ENCODE assay signal across 2 cellular contexts in the genomic region with DNA sequence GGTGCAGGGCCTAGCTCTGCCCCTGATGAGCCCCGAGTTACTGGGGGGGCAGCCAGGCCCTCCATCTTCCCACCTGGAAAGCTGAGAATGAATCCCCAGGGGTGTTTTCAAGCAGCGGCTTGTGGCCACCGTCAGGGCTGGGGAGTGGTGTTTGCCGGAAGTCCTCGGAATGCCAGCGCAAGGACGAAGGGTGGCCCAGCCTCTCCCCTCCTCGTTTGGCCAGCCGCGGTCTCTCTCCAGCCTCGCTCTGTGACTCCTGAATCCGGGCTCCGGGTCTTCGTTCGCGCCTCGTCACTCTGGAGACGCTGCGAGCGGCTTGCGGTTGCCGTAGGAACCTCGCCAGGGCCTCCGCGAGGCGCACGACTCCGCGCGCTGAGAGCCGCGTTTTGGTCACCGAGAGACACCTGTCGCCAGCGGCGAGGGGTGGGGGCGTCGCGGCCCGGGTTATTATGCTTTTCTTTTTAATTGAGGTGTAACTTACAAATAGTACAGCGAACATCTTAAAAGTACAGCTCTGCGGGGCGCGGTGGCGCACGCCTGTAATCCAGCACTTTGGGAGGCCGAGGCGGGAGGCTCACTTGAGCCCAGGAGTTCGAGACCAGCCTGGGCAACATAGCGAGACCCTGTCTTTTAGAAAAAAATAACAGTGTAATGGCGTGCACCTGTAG.
A peak's percentile ranks its signal among the peaks of the same experiment; 100 is the strongest.
TF ChIP-seq lines count a peak whose summit lies in the region.

No MANE protein-coding gene starts in this region.

TF ChIP-seq in HEK293, 187 proteins besides CTCF, POLR2A, EP300 and RAD21 (continued from another document and continues in another):
- TF ChIP-seq, protein P1, sequence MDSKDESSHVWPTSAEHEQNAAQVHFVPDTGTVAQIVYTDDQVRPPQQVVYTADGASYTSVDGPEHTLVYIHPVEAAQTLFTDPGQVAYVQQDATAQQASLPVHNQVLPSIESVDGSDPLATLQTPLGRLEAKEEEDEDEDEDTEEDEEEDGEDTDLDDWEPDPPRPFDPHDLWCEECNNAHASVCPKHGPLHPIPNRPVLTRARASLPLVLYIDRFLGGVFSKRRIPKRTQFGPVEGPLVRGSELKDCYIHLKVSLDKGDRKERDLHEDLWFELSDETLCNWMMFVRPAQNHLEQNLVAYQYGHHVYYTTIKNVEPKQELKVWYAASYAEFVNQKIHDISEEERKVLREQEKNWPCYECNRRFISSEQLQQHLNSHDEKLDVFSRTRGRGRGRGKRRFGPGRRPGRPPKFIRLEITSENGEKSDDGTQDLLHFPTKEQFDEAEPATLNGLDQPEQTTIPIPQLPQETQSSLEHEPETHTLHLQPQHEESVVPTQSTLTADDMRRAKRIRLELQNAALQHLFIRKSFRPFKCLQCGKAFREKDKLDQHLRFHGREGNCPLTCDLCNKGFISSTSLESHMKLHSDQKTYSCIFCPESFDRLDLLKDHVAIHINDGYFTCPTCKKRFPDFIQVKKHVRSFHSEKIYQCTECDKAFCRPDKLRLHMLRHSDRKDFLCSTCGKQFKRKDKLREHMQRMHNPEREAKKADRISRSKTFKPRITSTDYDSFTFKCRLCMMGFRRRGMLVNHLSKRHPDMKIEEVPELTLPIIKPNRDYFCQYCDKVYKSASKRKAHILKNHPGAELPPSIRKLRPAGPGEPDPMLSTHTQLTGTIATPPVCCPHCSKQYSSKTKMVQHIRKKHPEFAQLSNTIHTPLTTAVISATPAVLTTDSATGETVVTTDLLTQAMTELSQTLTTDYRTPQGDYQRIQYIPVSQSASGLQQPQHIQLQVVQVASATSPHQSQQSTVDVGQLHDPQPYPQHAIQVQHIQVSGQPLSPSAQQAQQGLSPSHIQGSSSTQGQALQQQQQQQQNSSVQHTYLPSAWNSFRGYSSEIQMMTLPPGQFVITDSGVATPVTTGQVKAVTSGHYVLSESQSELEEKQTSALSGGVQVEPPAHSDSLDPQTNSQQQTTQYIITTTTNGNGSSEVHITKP (tag by site-specific recombination; IDR thresholded peaks at IDR 0.05), result peak; percentile 97
- TF ChIP-seq, protein P2, sequence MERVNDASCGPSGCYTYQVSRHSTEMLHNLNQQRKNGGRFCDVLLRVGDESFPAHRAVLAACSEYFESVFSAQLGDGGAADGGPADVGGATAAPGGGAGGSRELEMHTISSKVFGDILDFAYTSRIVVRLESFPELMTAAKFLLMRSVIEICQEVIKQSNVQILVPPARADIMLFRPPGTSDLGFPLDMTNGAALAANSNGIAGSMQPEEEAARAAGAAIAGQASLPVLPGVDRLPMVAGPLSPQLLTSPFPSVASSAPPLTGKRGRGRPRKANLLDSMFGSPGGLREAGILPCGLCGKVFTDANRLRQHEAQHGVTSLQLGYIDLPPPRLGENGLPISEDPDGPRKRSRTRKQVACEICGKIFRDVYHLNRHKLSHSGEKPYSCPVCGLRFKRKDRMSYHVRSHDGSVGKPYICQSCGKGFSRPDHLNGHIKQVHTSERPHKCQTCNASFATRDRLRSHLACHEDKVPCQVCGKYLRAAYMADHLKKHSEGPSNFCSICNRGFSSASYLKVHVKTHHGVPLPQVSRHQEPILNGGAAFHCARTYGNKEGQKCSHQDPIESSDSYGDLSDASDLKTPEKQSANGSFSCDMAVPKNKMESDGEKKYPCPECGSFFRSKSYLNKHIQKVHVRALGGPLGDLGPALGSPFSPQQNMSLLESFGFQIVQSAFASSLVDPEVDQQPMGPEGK (tag by site-specific recombination; IDR thresholded peaks at IDR 0.05), result peak; percentile 96
- TF ChIP-seq, protein P3, sequence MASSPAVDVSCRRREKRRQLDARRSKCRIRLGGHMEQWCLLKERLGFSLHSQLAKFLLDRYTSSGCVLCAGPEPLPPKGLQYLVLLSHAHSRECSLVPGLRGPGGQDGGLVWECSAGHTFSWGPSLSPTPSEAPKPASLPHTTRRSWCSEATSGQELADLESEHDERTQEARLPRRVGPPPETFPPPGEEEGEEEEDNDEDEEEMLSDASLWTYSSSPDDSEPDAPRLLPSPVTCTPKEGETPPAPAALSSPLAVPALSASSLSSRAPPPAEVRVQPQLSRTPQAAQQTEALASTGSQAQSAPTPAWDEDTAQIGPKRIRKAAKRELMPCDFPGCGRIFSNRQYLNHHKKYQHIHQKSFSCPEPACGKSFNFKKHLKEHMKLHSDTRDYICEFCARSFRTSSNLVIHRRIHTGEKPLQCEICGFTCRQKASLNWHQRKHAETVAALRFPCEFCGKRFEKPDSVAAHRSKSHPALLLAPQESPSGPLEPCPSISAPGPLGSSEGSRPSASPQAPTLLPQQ (tag by site-specific recombination; IDR thresholded peaks at IDR 0.05), result peak; percentile 96
- TF ChIP-seq, protein P4, sequence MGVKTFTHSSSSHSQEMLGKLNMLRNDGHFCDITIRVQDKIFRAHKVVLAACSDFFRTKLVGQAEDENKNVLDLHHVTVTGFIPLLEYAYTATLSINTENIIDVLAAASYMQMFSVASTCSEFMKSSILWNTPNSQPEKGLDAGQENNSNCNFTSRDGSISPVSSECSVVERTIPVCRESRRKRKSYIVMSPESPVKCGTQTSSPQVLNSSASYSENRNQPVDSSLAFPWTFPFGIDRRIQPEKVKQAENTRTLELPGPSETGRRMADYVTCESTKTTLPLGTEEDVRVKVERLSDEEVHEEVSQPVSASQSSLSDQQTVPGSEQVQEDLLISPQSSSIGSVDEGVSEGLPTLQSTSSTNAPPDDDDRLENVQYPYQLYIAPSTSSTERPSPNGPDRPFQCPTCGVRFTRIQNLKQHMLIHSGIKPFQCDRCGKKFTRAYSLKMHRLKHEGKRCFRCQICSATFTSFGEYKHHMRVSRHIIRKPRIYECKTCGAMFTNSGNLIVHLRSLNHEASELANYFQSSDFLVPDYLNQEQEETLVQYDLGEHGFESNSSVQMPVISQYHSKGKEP (tag by site-specific recombination; IDR thresholded peaks at IDR 0.05), result peak; percentile 45; the same call in 1 of the 2 replicates
- TF ChIP-seq, protein P5, sequence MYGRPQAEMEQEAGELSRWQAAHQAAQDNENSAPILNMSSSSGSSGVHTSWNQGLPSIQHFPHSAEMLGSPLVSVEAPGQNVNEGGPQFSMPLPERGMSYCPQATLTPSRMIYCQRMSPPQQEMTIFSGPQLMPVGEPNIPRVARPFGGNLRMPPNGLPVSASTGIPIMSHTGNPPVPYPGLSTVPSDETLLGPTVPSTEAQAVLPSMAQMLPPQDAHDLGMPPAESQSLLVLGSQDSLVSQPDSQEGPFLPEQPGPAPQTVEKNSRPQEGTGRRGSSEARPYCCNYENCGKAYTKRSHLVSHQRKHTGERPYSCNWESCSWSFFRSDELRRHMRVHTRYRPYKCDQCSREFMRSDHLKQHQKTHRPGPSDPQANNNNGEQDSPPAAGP (tag by site-specific recombination; IDR thresholded peaks at IDR 0.05), result peak; percentile 83
- TF ChIP-seq ZNF341 (tag by site-specific recombination; IDR thresholded peaks at IDR 0.05; ENCODE audit: low read depth) (peak; percentile 79), YY2 (tag by site-specific recombination; IDR thresholded peaks at IDR 0.05) (no peak)

TF ChIP-seq in H1, 55 proteins besides CTCF, POLR2A, EP300 and RAD21 (continued from another document):
- TF ChIP-seq HDAC2 (IDR thresholded peaks at IDR 0.05; ENCODE audit: borderline replicate concordance in 1 of 2, low read depth in 2 of 2, low read length in 2 of 2), result peak in 1 of 2 experiments; percentile 32; a peak in 1 of 4 replicates
- TF ChIP-seq YY1 (IDR thresholded peaks at IDR 0.05; ENCODE audit: low read depth, low read length), result peak; percentile 55; the same call in 1 of the 2 replicates
- 0 out of 2 replicates have a peak, but pooled peaks have one; percentile 46 for TF ChIP-seq CHD1 (IDR thresholded peaks at IDR 0.05; ENCODE audit: low read depth, low read length)
- peak; percentile 78 for TF ChIP-seq EGR1 (IDR thresholded peaks at IDR 0.05; ENCODE audit: borderline replicate concordance, low read depth, low read length)
- TF ChIP-seq KDM4A (IDR thresholded peaks at IDR 0.05; ENCODE audit: low read depth, low read length, severe bottlenecking), result no peak
- TF ChIP-seq SP4 (IDR thresholded peaks at IDR 0.05; ENCODE audit: low read length), result no peak
- TF ChIP-seq SP1 (IDR thresholded peaks at IDR 0.05; ENCODE audit: low read depth, low read length), result peak; percentile 98
- TF ChIP-seq, protein P6, sequence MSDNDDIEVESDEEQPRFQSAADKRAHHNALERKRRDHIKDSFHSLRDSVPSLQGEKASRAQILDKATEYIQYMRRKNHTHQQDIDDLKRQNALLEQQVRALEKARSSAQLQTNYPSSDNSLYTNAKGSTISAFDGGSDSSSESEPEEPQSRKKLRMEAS (IDR thresholded peaks at IDR 0.05), result peak; percentile 52
- peak; percentile 57; the same call in 1 of the 2 replicates for TF ChIP-seq TBP (IDR thresholded peaks at IDR 0.05; ENCODE audit: low read depth, low read length)
- no peak for TF ChIP-seq BACH1 (IDR thresholded peaks at IDR 0.05; ENCODE audit: low read length)
- no peak for TF ChIP-seq CHD2 (IDR thresholded peaks at IDR 0.05; ENCODE audit: low read length)
- TF ChIP-seq TEAD4 (IDR thresholded peaks at IDR 0.05; ENCODE audit: low read depth, low read length), result peak; percentile 82
- TF ChIP-seq FOSL1 (IDR thresholded peaks at IDR 0.05; ENCODE audit: insufficient read depth, low read depth, low read length), result no peak
- peak; percentile 65; the same call in 1 of the 2 replicates for TF ChIP-seq GABPA (IDR thresholded peaks at IDR 0.05; ENCODE audit: borderline replicate concordance, insufficient read depth, low read length)
- no peak for TF ChIP-seq KDM5A (IDR thresholded peaks at IDR 0.05; ENCODE audit: low read length)
- TF ChIP-seq SUZ12 (IDR thresholded peaks at IDR 0.05; ENCODE audit: low read length), result peak; percentile 38; the same call in 1 of the 2 replicates
- TF ChIP-seq RXRA (IDR thresholded peaks at IDR 0.05; ENCODE audit: insufficient read depth, low read depth, low read length), result no peak
- TF ChIP-seq, protein P7, sequence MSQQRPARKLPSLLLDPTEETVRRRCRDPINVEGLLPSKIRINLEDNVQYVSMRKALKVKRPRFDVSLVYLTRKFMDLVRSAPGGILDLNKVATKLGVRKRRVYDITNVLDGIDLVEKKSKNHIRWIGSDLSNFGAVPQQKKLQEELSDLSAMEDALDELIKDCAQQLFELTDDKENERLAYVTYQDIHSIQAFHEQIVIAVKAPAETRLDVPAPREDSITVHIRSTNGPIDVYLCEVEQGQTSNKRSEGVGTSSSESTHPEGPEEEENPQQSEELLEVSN (IDR thresholded peaks at IDR 0.05), result peak; percentile 56
- TF ChIP-seq, protein P8, sequence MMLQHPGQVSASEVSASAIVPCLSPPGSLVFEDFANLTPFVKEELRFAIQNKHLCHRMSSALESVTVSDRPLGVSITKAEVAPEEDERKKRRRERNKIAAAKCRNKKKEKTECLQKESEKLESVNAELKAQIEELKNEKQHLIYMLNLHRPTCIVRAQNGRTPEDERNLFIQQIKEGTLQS (IDR thresholded peaks at IDR 0.05; ENCODE audit: insufficient read depth, low read depth, low read length), result no peak
- TF ChIP-seq BRCA1 (IDR thresholded peaks at IDR 0.05; ENCODE audit: low read depth, low read length), result no peak
- no peak for TF ChIP-seq ZNF274 (IDR thresholded peaks at IDR 0.05; ENCODE audit: borderline replicate concordance, extremely low read depth, low read length)
- no peak for TF ChIP-seq RBBP5 (IDR thresholded peaks at IDR 0.05; ENCODE audit: borderline replicate concordance, low read depth, low read length)
- no peak for TF ChIP-seq JUN (IDR thresholded peaks at IDR 0.05; ENCODE audit: low read depth, low read length)
- TF ChIP-seq TCF12 (IDR thresholded peaks at IDR 0.05; ENCODE audit: low read depth, low read length), result no peak
- no peak for TF ChIP-seq TAF7 (optimal IDR thresholded peaks at IDR 0.05; ENCODE audit: borderline replicate concordance, low read depth, low read length)
- TF ChIP-seq POU5F1 (IDR thresholded peaks at IDR 0.05; ENCODE audit: low read depth, low read length), result no peak
- TF ChIP-seq HDAC6 (IDR thresholded peaks at IDR 0.05; ENCODE audit: low read depth, low read length), result no peak
- TF ChIP-seq NRF1 (IDR thresholded peaks at IDR 0.05; ENCODE audit: low read depth, low read length), result no peak
- no peak for TF ChIP-seq EZH2 (IDR thresholded peaks at IDR 0.05; ENCODE audit: low read depth, low read length, severe bottlenecking)
- TF ChIP-seq KDM1A (IDR thresholded peaks at IDR 0.05; ENCODE audit: borderline replicate concordance, low read length), result peak; percentile 93
- TF ChIP-seq NANOG (IDR thresholded peaks at IDR 0.05; ENCODE audit: insufficient read depth, low read depth, low read length, poor library complexity, severe bottlenecking), result no peak
- TF ChIP-seq RFX5 (IDR thresholded peaks at IDR 0.05; ENCODE audit: borderline replicate concordance, low read depth, low read length), result peak; percentile 61; the same call in 1 of the 2 replicates
